ENCODE assay signal across 15 cellular contexts in genomic region chr4:113444386-113444785, GRCh38.
DNase-seq lines count a peak whose midpoint lies in the region; ATAC-seq and TF ChIP-seq lines count a peak whose summit lies in the region.
"Had no signal": no experiment of that assay in that cellular context is flagged by ENCODE, and none has a peak within 500 bp of the region (broad histone marks: within the 10 kb centered on the region; RNA-seq: fewer than 3 reads in every experiment).

No MANE protein-coding gene starts in this region.

- H3K4me2 ChIP-seq in mammary epithelial cell (ENCODE audit: insufficient read depth, low read depth, low read length), result no peak overlapping the region

- CTCF ChIA-PET in mammary epithelial cell (lab: Charles Lee; ENCODE audit: low non-redundant PET), result no interaction called here

- 82% methylated on average over 1 of the region's 1 CpG for WGBS in mammary epithelial cell (ENCODE audit: low coverage, missing lambda C conversion rate)

- H3K4me1 Mint-ChIP-seq in nephron progenitor cell, result no peaks in the 10 kb centered on the region

- DNase-seq in HT1080 (ENCODE audit: low read depth) (peak; percentile 13), mammary epithelial cell (peak; percentile 62), left cardiac atrium (peak; percentile 25), nephron progenitor cell (no peak), mucosa of descending colon (no peak), SIG-M5 (lab: John Stamatoyannopoulos, UW) (no peak)
- DNase-seq: H7, mesendoderm, NCI-H2081, retina, T1000 had no signal

- TF ChIP-seq CTCF in mammary epithelial cell (conservative IDR thresholded peaks at IDR 0.05 in 1 of 2, IDR thresholded peaks at IDR 0.05 in 1 of 2; ENCODE audit: extremely low read depth in 1 of 2, insufficient read depth in 1 of 2, low read depth in 1 of 2, low read length in 2 of 2), result no peak
- TF ChIP-seq CTCF in nephron progenitor cell (IDR thresholded peaks at IDR 0.05), result no peak
- no peak for TF ChIP-seq CTCF in mucosa of descending colon (IDR thresholded peaks at IDR 0.05)

- H3K27me3 ChIP-seq in mammary epithelial cell (ENCODE audit: insufficient read depth, low read length) (no peaks in the 10 kb centered on the region), stomach smooth muscle (ENCODE audit: control insufficient read depth in 1 of 2, insufficient read depth in 2 of 2, low read length in 2 of 2) (no peaks in the 10 kb centered on the region)
- H3K27me3 ChIP-seq: hepatocyte had no signal

- no peaks in the 10 kb centered on the region for H3K36me3 Mint-ChIP-seq in nephron progenitor cell (ENCODE audit: low read depth)

- H2AFZ ChIP-seq in mammary epithelial cell (ENCODE audit: low read depth, low read length), result no peak overlapping the region
- H2AFZ ChIP-seq: hepatocyte had no signal

- H3K9me3 ChIP-seq in mammary epithelial cell (replicated peaks; ENCODE audit: insufficient read depth, low read length), result no peaks in the 10 kb centered on the region
- peaks cover 4 to 5% of the 10 kb centered on the region in 2 donors for H3K9me3 ChIP-seq in stomach smooth muscle (ENCODE audit: control insufficient read depth in 2 of 2, low read length in 2 of 2)
- H3K9me3 ChIP-seq in mucosa of descending colon, result no peaks in the 10 kb centered on the region

- no peak overlapping the region for H3K4me3 Mint-ChIP-seq in nephron progenitor cell

- H3K4me3 ChIP-seq in mammary epithelial cell (replicated peaks in 1 of 3; ENCODE audit: insufficient read depth in 1 of 3, low read depth in 2 of 3, low read length in 3 of 3), result no peak overlapping the region
- peak overlapping the region in 1 of 2 donors; percentile 5 for H3K4me3 ChIP-seq in stomach smooth muscle (ENCODE audit: low read length in 2 of 2)
- H3K4me3 ChIP-seq in mucosa of descending colon, result no peak overlapping the region
- H3K4me3 ChIP-seq: hepatocyte, K562 had no signal

- H4K20me1 ChIP-seq in mammary epithelial cell (ENCODE audit: insufficient read depth, low read length), result no peaks in the 10 kb centered on the region

- dilution Hi-C loops in mammary epithelial cell (cut with HindIII; ENCODE audit: low sequenced_read_pairs), result no loop called here

- intact Hi-C loops in mammary epithelial cell (cut with micrococcal nuclease), result no loop called here
- intact Hi-C loops in left cardiac atrium (cut with DNase I), result no loop called here
- intact Hi-C loops in mucosa of descending colon (cut with DNase I, micrococcal nuclease), result no loop called here

- H3K4me1 ChIP-seq in mammary epithelial cell (ENCODE audit: insufficient read depth, low read length) (peaks cover 32% of the 10 kb centered on the region), stomach smooth muscle (ENCODE audit: control insufficient read depth, insufficient read depth, low read length) (peaks cover 9% of the 10 kb centered on the region), mucosa of descending colon (ENCODE audit: low read depth) (no peaks in the 10 kb centered on the region)

- no peak overlapping the region for H3K27ac Mint-ChIP-seq in nephron progenitor cell

- no peaks in the 10 kb centered on the region for H3K36me3 ChIP-seq in mammary epithelial cell (ENCODE audit: insufficient read depth, low read length)
- no peaks in the 10 kb centered on the region for H3K36me3 ChIP-seq in stomach smooth muscle (ENCODE audit: control insufficient read depth in 2 of 2, insufficient read depth in 2 of 2, low read length in 2 of 2)
- H3K36me3 ChIP-seq in mucosa of descending colon (ENCODE audit: low read depth), result no peaks in the 10 kb centered on the region

- H3K9me3 Mint-ChIP-seq in nephron progenitor cell, result no peaks in the 10 kb centered on the region

- ATAC-seq in left cardiac atrium (peak in 1 of 2 donors; percentile 52), GM18873 (IDR thresholded peaks at IDR 0.05; ENCODE audit: low FRiP score, unreplicated experiment) (no peak), mucosa of descending colon (no peak)
- ATAC-seq: K562 had no signal

- no peaks in the 10 kb centered on the region for H3K27me3 Mint-ChIP-seq in nephron progenitor cell (ENCODE audit: low read depth, poor library complexity)

- H3K9ac ChIP-seq in mammary epithelial cell (ENCODE audit: insufficient read depth, low read length), result no peak overlapping the region
- no peak overlapping the region for H3K9ac ChIP-seq in stomach smooth muscle (ENCODE audit: low read length in 2 of 2)

- no peaks in the 10 kb centered on the region for H3K79me2 ChIP-seq in mammary epithelial cell (ENCODE audit: insufficient read depth, low read length)
- H3K79me2 ChIP-seq: hepatocyte had no signal

- no TSS peak for BruUV-seq in mammary epithelial cell (replicated peaks; lab: Mats Ljungman, UMichigan)

- in situ Hi-C loops in mammary epithelial cell (cut with MboI; ENCODE audit: low sequenced_read_pairs in 2 of 2), result no loop called here

- H3K27ac ChIP-seq in mammary epithelial cell (ENCODE audit: insufficient read depth, low read depth, low read length) (peak overlapping the region; percentile 98), stomach smooth muscle (ENCODE audit: low read length) (peak overlapping the region; percentile 1)
- H3K27ac ChIP-seq: hepatocyte had no signal

Comparison
In these comparisons a context has a peak if more than half of its experiments do, and no peak if none do; other contexts are left out.
1. DNase-seq: peak in HT1080 (single experiment), mammary epithelial cell (single experiment) and left cardiac atrium (single experiment); none in nephron progenitor cell (single experiment), mucosa of descending colon (0 of 3) and SIG-M5 (single experiment).